ENCODE assay signal across 8 cellular contexts in genomic region chr4:110197421-110198398, GRCh38. TPM values are rescaled to one million over a fixed set of nuclear protein-coding genes. Genes with fewer than 3 reads are reported as not detected.
A peak's percentile ranks its signal among the peaks of the same experiment; 100 is the strongest.
DNase-seq lines count a peak whose midpoint lies in the region; ATAC-seq, FAIRE-seq and TF ChIP-seq lines count a peak whose summit lies in the region.

No MANE protein-coding gene starts in this region.

- peaks cover 33% of the 10 kb centered on the region for H3K4me1 Mint-ChIP-seq in CD8-positive, alpha-beta T cell (ENCODE audit: low read depth)

- H3K36me3 ChIP-seq in CD8-positive, alpha-beta T cell (ENCODE audit: insufficient read depth, low read length) = no peaks in the 10 kb centered on the region
- H3K36me3 ChIP-seq in bronchial epithelial cell (ENCODE audit: control insufficient read depth, insufficient read depth, low read length) (no peaks in the 10 kb centered on the region), smooth muscle cell (ENCODE audit: low read depth) (no peaks in the 10 kb centered on the region)

- H3K9ac ChIP-seq in smooth muscle cell (ENCODE audit: low read depth) = peak overlapping the region; percentile 31

- peak; percentile 13 for ATAC-seq in CD8-positive, alpha-beta T cell
- ATAC-seq in GM21717 (IDR thresholded peaks at IDR 0.05; ENCODE audit: unreplicated experiment) (peak; percentile 15), HG03097 (IDR thresholded peaks at IDR 0.05; ENCODE audit: low FRiP score, unreplicated experiment) (no peak)

- peaks cover 14% of the 10 kb centered on the region for H3K36me3 Mint-ChIP-seq in CD8-positive, alpha-beta T cell

- peak overlapping the region; percentile 77 for H3K27ac ChIP-seq in CD8-positive, alpha-beta T cell (ENCODE audit: low read depth, low read length)
- peak overlapping the region; percentile 95 for H3K27ac ChIP-seq in VCaP
- peak overlapping the region; percentile 88 for H3K27ac ChIP-seq in smooth muscle cell (ENCODE audit: low read depth)

- no peaks in the 10 kb centered on the region for H3K27me3 ChIP-seq in CD8-positive, alpha-beta T cell (ENCODE audit: insufficient read depth, low read length)
- no peaks in the 10 kb centered on the region for H3K27me3 ChIP-seq in bronchial epithelial cell (ENCODE audit: control insufficient read depth, insufficient read depth, low read length)
- no peaks in the 10 kb centered on the region for H3K27me3 ChIP-seq in smooth muscle cell (ENCODE audit: low read depth)

- no peaks in the 10 kb centered on the region for H4K20me1 ChIP-seq in smooth muscle cell (ENCODE audit: low read depth)

- intact Hi-C loops in CD8-positive, alpha-beta T cell (cut with DNase I, micrococcal nuclease) = loop anchor here (1.0 to 10.0 kb wide), 11 partner anchors 35 to 1545 kb away; partner anchors contain the start of genes GAR1 (in 2 of the 2), OSTC (in 2 of the 2), SEC24B (in 2 of the 2) and MCUB (in 1 of the 2)

- no peaks in the 10 kb centered on the region for H3K9me3 ChIP-seq in CD8-positive, alpha-beta T cell (ENCODE audit: low read length)
- no peaks in the 10 kb centered on the region for H3K9me3 ChIP-seq in smooth muscle cell (replicated peaks; ENCODE audit: low read depth)

- H2AFZ ChIP-seq in smooth muscle cell (ENCODE audit: low read depth) = peak overlapping the region; percentile 96

- peak overlapping the region; percentile 85 for H3K4me3 ChIP-seq in CD8-positive, alpha-beta T cell (ENCODE audit: low read depth, low read length)
- peak overlapping the region; percentile 80 for H3K4me3 ChIP-seq in bronchial epithelial cell (ENCODE audit: low read depth, low read length)
- peak overlapping the region; percentile 89 for H3K4me3 ChIP-seq in smooth muscle cell

- H3K79me2 ChIP-seq in smooth muscle cell (ENCODE audit: low read depth) = peaks cover 12% of the 10 kb centered on the region

- H3K4me2 ChIP-seq in smooth muscle cell = peak overlapping the region; percentile 99

- peak in 6 of 7 experiments; percentile 10 to 61 (median 30) for DNase-seq in CD8-positive, alpha-beta T cell
- DNase-seq in NCI-H1092 treated with DMSO at 0.1 percent for 48 hours (lab: John Stamatoyannopoulos, UW) = peak; percentile 70
- no peak for DNase-seq in bronchial epithelial cell (ENCODE audit: low read depth)
- peak; percentile 49 for DNase-seq in iris pigment epithelial cell (ENCODE audit: low read depth)
- DNase-seq in smooth muscle cell (lab: John Stamatoyannopoulos, UW; ENCODE audit: unreplicated experiment) = peak; percentile 24

- H3K9me3 Mint-ChIP-seq in CD8-positive, alpha-beta T cell = no peaks in the 10 kb centered on the region

- CTCF ChIA-PET in CD8-positive, alpha-beta T cell (lab: Charles Lee) = interaction anchor here (1.0 to 1.7 kb wide), 3 partner anchors 13 to 148 kb away, joined by 3 to 8 read pairs (median 5); no protein-coding TSS in a partner anchor

- WGBS in smooth muscle cell (ENCODE audit: low lambda C conversion rate) = under 1% methylated on average over 50 of the region's 53 CpGs

- no peak for TF ChIP-seq CTCF in CD8-positive, alpha-beta T cell (IDR thresholded peaks at IDR 0.05)
- TF ChIP-seq CTCF in VCaP (conservative IDR thresholded peaks at IDR 0.05) (no peak), bronchial epithelial cell (IDR thresholded peaks at IDR 0.05; ENCODE audit: insufficient read depth, low read length, severe bottlenecking) (no peak), smooth muscle cell (IDR thresholded peaks at IDR 0.05; ENCODE audit: borderline replicate concordance, insufficient read depth, poor library complexity, severe bottlenecking) (no peak)

- H3K4me3 Mint-ChIP-seq in CD8-positive, alpha-beta T cell = peak overlapping the region; percentile 93

- peaks cover 15% of the 10 kb centered on the region for H3K4me1 ChIP-seq in CD8-positive, alpha-beta T cell (ENCODE audit: insufficient read depth, low read length)
- H3K4me1 ChIP-seq in smooth muscle cell (ENCODE audit: low read depth) = peaks cover 27% of the 10 kb centered on the region

- FAIRE-seq in bronchial epithelial cell (lab: Jason Lieb, UNC) = no peak

- POLR2A ChIA-PET in CD8-positive, alpha-beta T cell (lab: Charles Lee) = interaction anchor here (1.0 to 3.0 kb wide), 5 partner anchors 8 to 154 kb away, joined by 3 to 28 read pairs (median 3); no protein-coding TSS in a partner anchor

- H3K27ac Mint-ChIP-seq in CD8-positive, alpha-beta T cell = peak overlapping the region; percentile 91

- H3K27me3 Mint-ChIP-seq in CD8-positive, alpha-beta T cell (ENCODE audit: low read depth) = no peaks in the 10 kb centered on the region

- peaks cover 14% of the 10 kb centered on the region for H3F3A ChIP-seq in smooth muscle cell (ENCODE audit: low read depth)

RNA-seq across cellular contexts. Expression of gene ELOVL6, which starts 0.7 kb away (rescaled TPM):
- total RNA-seq in CD8-positive, alpha-beta T cell = 1 to 10 TPM in 1 of 2 experiments, under 1 TPM in 1; 0.78 to 1.4 TPM
- total RNA-seq in bronchial epithelial cell (6.8 and 9.2 TPM in 2 replicates), smooth muscle cell (11.6 and 22.0 TPM in 2 replicates)
- polyA plus RNA-seq in smooth muscle cell = 7.8 and 10.5 TPM in 2 replicates
